Comparison of ENCODE assay signal across 18 cellular contexts in the genomic region with DNA sequence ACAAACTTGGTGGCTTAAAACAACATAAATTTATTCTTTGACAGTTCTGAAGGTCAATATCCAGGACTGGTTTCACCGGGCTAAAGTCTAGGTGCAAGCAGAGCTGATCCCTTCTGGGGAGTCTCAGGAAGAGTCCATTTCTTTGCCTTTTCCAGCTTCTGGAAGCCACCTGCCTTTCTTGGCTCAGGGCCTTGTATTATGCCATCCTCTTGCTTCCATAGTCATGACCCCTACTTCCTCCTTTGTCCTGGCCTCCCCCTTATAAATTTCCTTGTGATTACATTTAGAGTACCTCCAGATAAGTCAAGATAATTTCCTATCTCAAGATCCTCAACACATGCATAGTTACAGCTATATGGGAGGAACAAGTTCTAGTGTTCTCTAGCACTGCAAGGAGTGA.
DNase-seq lines count a peak whose midpoint lies in the region; ATAC-seq, FAIRE-seq and TF ChIP-seq lines count a peak whose summit lies in the region.
"Had no signal": no experiment of that assay in that cellular context is flagged by ENCODE, and none has a peak within 500 bp of the region (broad histone marks: within the 10 kb centered on the region; RNA-seq: fewer than 3 reads in every experiment).

No MANE protein-coding gene starts in this region.

- H3K36me3 ChIP-seq in endothelial cell of umbilical vein (ENCODE audit: control insufficient read depth in 2 of 2, extremely low read depth in 1 of 2, insufficient read depth in 2 of 2, low read length in 2 of 2) (no peaks in the 10 kb centered on the region), neuronal stem cell (replicated peaks in 1 of 2; ENCODE audit: control insufficient read depth in 2 of 2, insufficient read depth in 2 of 2, low read length in 2 of 2) (no peaks in the 10 kb centered on the region)
- H3K36me3 ChIP-seq: BLaER1 treated with 17β-estradiol and CSF1 and Interleukin-3, amounts not matched to agents 10 nM and 100 nM had no signal

- CTCF ChIA-PET in endothelial cell of umbilical vein (lab: Charles Lee) = interaction anchor here (1.0 to 1.5 kb wide), 4 partner anchors 10 to 20 kb away, joined by 3 to 6 read pairs (median 4); no protein-coding TSS in a partner anchor

- dilution Hi-C loops in endothelial cell of umbilical vein (cut with MboI; ENCODE audit: extremely low pct_ligation_motif_present, low sequenced_read_pairs) = no loop called here

- POLR2A ChIA-PET in endothelial cell of umbilical vein (lab: Charles Lee) = interaction anchor here (0.6 to 1.2 kb wide), 2 partner anchors 20 to 23 kb away, joined by 3 read pairs; no protein-coding TSS in a partner anchor

- no peaks in the 10 kb centered on the region for H3K9me1 ChIP-seq in endothelial cell of umbilical vein (replicated peaks; ENCODE audit: control insufficient read depth, extremely low read depth, insufficient read depth, low read length)

- BruUV-seq in endothelial cell of umbilical vein (replicated peaks; lab: Mats Ljungman, UMichigan) = no TSS peak

- H2BK15ac ChIP-seq in neuronal stem cell (ENCODE audit: low read length) = no peak overlapping the region

- no peak overlapping the region for H2BK120ac ChIP-seq in neuronal stem cell (ENCODE audit: low read depth, low read length)

- FAIRE-seq in endothelial cell of umbilical vein (lab: Jason Lieb, UNC) = peak; percentile 85
- FAIRE-seq: D721Med, HTR-8/SVneo had no signal

- peak overlapping the region; percentile 21 for H3K4me2 ChIP-seq in endothelial cell of umbilical vein (ENCODE audit: insufficient read depth, low read length)
- no peak overlapping the region for H3K4me2 ChIP-seq in neuronal stem cell (ENCODE audit: insufficient read depth, low read length, poor library complexity, severe bottlenecking)
- H3K4me2 ChIP-seq: BLaER1 treated with 17β-estradiol and CSF1 and Interleukin-3, amounts not matched to agents 10 nM and 100 nM had no signal

- H3K9me3 ChIP-seq in endothelial cell of umbilical vein (replicated peaks; ENCODE audit: control insufficient read depth, insufficient read depth, low read length) (no peaks in the 10 kb centered on the region), neuronal stem cell (replicated peaks in 1 of 2; ENCODE audit: control insufficient read depth in 2 of 2, insufficient read depth in 1 of 2, low read depth in 1 of 2, low read length in 2 of 2) (no peaks in the 10 kb centered on the region)
- H3K9me3 ChIP-seq: BLaER1 treated with 17β-estradiol and CSF1 and Interleukin-3, amounts not matched to agents 10 nM and 100 nM had no signal

- H3K14ac ChIP-seq in neuronal stem cell (ENCODE audit: low read length) = no peak overlapping the region

- H3K27ac ChIP-seq in endothelial cell of umbilical vein (ENCODE audit: insufficient read depth, low read depth, low read length) (peak overlapping the region; percentile 14), neuronal stem cell (replicated peaks; ENCODE audit: low read length) (no peak overlapping the region)
- H3K27ac ChIP-seq: BLaER1 treated with 17β-estradiol and CSF1 and Interleukin-3, amounts not matched to agents 10 nM and 100 nM had no signal

- H2AFZ ChIP-seq in endothelial cell of umbilical vein (ENCODE audit: low read depth, low read length) = no peak overlapping the region
- peak overlapping the region; percentile 40 for H2AFZ ChIP-seq in neuronal stem cell (ENCODE audit: low read length)

- no peaks in the 10 kb centered on the region for H4K20me1 ChIP-seq in endothelial cell of umbilical vein (replicated peaks; ENCODE audit: control insufficient read depth, extremely low read depth, insufficient read depth, low read length)
- H4K20me1 ChIP-seq: BLaER1 treated with 17β-estradiol and CSF1 and Interleukin-3, amounts not matched to agents 10 nM and 100 nM had no signal

- no peak overlapping the region for H3K23ac ChIP-seq in neuronal stem cell (ENCODE audit: low read depth, low read length, poor library complexity)

- no peak overlapping the region for H2BK12ac ChIP-seq in neuronal stem cell (ENCODE audit: low read length)

- H4K8ac ChIP-seq in neuronal stem cell (ENCODE audit: low read depth, low read length) = no peak overlapping the region

- no peak overlapping the region for H4K91ac ChIP-seq in neuronal stem cell (ENCODE audit: low read depth, low read length, poor library complexity)

- H3K4me1 ChIP-seq in endothelial cell of umbilical vein (ENCODE audit: control insufficient read depth, extremely low read depth, insufficient read depth, low read length) (peaks cover 12% of the 10 kb centered on the region), neuronal stem cell (ENCODE audit: control insufficient read depth in 2 of 2, insufficient read depth in 1 of 2, low read depth in 1 of 2, low read length in 2 of 2) (peaks cover 0 to 2% of the 10 kb centered on the region in 2 donors)
- H3K4me1 ChIP-seq: BLaER1 treated with 17β-estradiol and CSF1 and Interleukin-3, amounts not matched to agents 10 nM and 100 nM had no signal

- no peaks in the 10 kb centered on the region for H3K27me3 ChIP-seq in endothelial cell of umbilical vein (ENCODE audit: control insufficient read depth in 2 of 2, insufficient read depth in 2 of 2, low read length in 2 of 2)
- H3K27me3 ChIP-seq in neuronal stem cell (ENCODE audit: control insufficient read depth in 3 of 3, insufficient read depth in 3 of 3, low read depth in 1 of 3, low read length in 3 of 3) = no peaks in the 10 kb centered on the region
- H3K27me3 ChIP-seq: BLaER1 treated with 17β-estradiol and CSF1 and Interleukin-3, amounts not matched to agents 10 nM and 100 nM had no signal

- no peak for TF ChIP-seq POLR2A in endothelial cell of umbilical vein (IDR thresholded peaks at IDR 0.05; ENCODE audit: low read depth, low read length)

- no peak overlapping the region for H3K4ac ChIP-seq in neuronal stem cell (ENCODE audit: low read length)

- H3K18ac ChIP-seq in neuronal stem cell (ENCODE audit: low read length) = no peak overlapping the region

- TF ChIP-seq CTCF in endothelial cell of umbilical vein (IDR thresholded peaks at IDR 0.05; ENCODE audit: extremely low read depth in 1 of 2, insufficient read depth in 1 of 2, low read depth in 1 of 2, low read length in 2 of 2) = no peak

- intact Hi-C loops in endothelial cell of umbilical vein (cut with micrococcal nuclease) = loop anchor here (1.0 to 2.0 kb wide), 2 partner anchors 14 to 20 kb away; no protein-coding TSS in a partner anchor

- no peaks in the 10 kb centered on the region for H3K79me1 ChIP-seq in neuronal stem cell (ENCODE audit: low read depth, low read length)

- ATAC-seq in HG02981 (IDR thresholded peaks at IDR 0.05; ENCODE audit: unreplicated experiment) = no peak
- ATAC-seq: Panc1 had no signal

- DNase-seq in NCI-H2029 (lab: John Stamatoyannopoulos, UW) (peak; percentile 5), NCI-H2029 treated with DMSO at 0.1 percent for 48 hours (lab: John Stamatoyannopoulos, UW) (no peak), NCI-H446 treated with DMSO at 0.1 percent for 48 hours (lab: John Stamatoyannopoulos, UW) (peak; percentile 12), endothelial cell of umbilical vein (ENCODE audit: low read depth, low spot score) (peak; percentile 78), neuronal stem cell (ENCODE audit: low spot score) (no peak), anterior cingulate cortex (lab: John Stamatoyannopoulos, UW) (no peak), hippocampal formation (lab: John Stamatoyannopoulos, UW) (no peak)
- DNase-seq: CD8-positive, alpha-beta memory T cell; H7; NCI-H1105 treated with DMSO at 0.1 percent for 48 hours; NCI-H1694 treated with DMSO at 0.1 percent for 48 hours; NCI-H2171; NCI-H774 had no signal

- H3K9ac ChIP-seq in endothelial cell of umbilical vein (replicated peaks; ENCODE audit: extremely low read depth, insufficient read depth, low read length) (no peak overlapping the region), neuronal stem cell (ENCODE audit: low read depth, low read length, poor library complexity) (no peak overlapping the region)
- H3K9ac ChIP-seq: BLaER1 treated with 17β-estradiol and CSF1 and Interleukin-3, amounts not matched to agents 10 nM and 100 nM had no signal

- H3K4me3 ChIP-seq in endothelial cell of umbilical vein (replicated peaks in 1 of 3; ENCODE audit: insufficient read depth in 1 of 3, low read depth in 1 of 3, low read length in 3 of 3) (no peak overlapping the region), neuronal stem cell (ENCODE audit: low read length in 2 of 2) (no peak overlapping the region)
- H3K4me3 ChIP-seq: BLaER1 treated with 17β-estradiol and CSF1 and Interleukin-3, amounts not matched to agents 10 nM and 100 nM had no signal

- H2AK5ac ChIP-seq in neuronal stem cell (ENCODE audit: low read depth, low read length) = no peak overlapping the region

- whole genome bisulfite sequencing in neuronal stem cell (ENCODE audit: extremely low coverage in 2 of 2, insufficient read length in 2 of 2, insufficient replicate concordance in 1 of 2), 2 donors = no CpG with 5 or more reads among the region's 1 CpG

- H3K79me2 ChIP-seq in endothelial cell of umbilical vein (ENCODE audit: control insufficient read depth, insufficient read depth, low read length) = no peaks in the 10 kb centered on the region

- no peak overlapping the region for H2BK5ac ChIP-seq in neuronal stem cell (ENCODE audit: low read length)

TF ChIP-seq in endothelial cell of umbilical vein, 7 proteins besides CTCF, POLR2A, EP300 and RAD21:
- TF ChIP-seq POLR2AphosphoS5 (IDR thresholded peaks at IDR 0.05; ENCODE audit: insufficient read depth, low read depth, low read length) = peak; percentile 50
- no peak for TF ChIP-seq MYC (IDR thresholded peaks at IDR 0.05; ENCODE audit: low read depth, low read length)
- TF ChIP-seq GATA2 (IDR thresholded peaks at IDR 0.05; ENCODE audit: insufficient read depth, insufficient read length, low read depth, low read length) = peak; percentile 70
- peak; percentile 35 for TF ChIP-seq FOS (IDR thresholded peaks at IDR 0.05; ENCODE audit: borderline replicate concordance, insufficient read depth, low read length)
- TF ChIP-seq EZH2 (IDR thresholded peaks at IDR 0.05; ENCODE audit: borderline replicate concordance, low read depth, low read length, severe bottlenecking) = no peak
- TF ChIP-seq, protein P1, sequence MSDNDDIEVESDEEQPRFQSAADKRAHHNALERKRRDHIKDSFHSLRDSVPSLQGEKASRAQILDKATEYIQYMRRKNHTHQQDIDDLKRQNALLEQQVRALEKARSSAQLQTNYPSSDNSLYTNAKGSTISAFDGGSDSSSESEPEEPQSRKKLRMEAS (IDR thresholded peaks at IDR 0.05; ENCODE audit: insufficient read depth, insufficient read length) = no peak
- peak; percentile 44 for TF ChIP-seq JUN (IDR thresholded peaks at IDR 0.05; ENCODE audit: borderline replicate concordance, insufficient read depth, insufficient read length, low read depth)

Comparison
In these comparisons a context has a peak if more than half of its experiments do, and no peak if none do; other contexts are left out.
1. DNase-seq: peak in NCI-H2029 (single experiment), NCI-H446 treated with DMSO at 0.1 percent for 48 hours (single experiment) and endothelial cell of umbilical vein (single experiment); none in NCI-H2029 treated with DMSO at 0.1 percent for 48 hours (single experiment), neuronal stem cell (single experiment), anterior cingulate cortex (0 of 58) and hippocampal formation (0 of 2).